ENCODE assay signal across 1 cellular context in genomic region chr17:72107100-72107499, GRCh38.
TF ChIP-seq lines count a peak whose summit lies in the region.

No MANE protein-coding gene starts in this region.

TF ChIP-seq in HepG2, 621 proteins besides CTCF, POLR2A, EP300 and RAD21 (continued from another document):
- TF ChIP-seq CREBL2 (CRISPR knock-in tag; IDR thresholded peaks at IDR 0.05; ENCODE audit: borderline replicate concordance): no peak
- no peak for TF ChIP-seq GATAD1 (CRISPR knock-in tag; IDR thresholded peaks at IDR 0.05)
- TF ChIP-seq PITX1 (CRISPR knock-in tag; IDR thresholded peaks at IDR 0.05): no peak
- no peak for TF ChIP-seq HDAC2 (CRISPR knock-in tag; IDR thresholded peaks at IDR 0.05)
- no peak for TF ChIP-seq ZBTB40 (IDR thresholded peaks at IDR 0.05)
- no peak for TF ChIP-seq ZBTB40 (CRISPR knock-in tag; IDR thresholded peaks at IDR 0.05)
- TF ChIP-seq CERS6 (CRISPR knock-in tag; IDR thresholded peaks at IDR 0.05): no peak
- no peak for TF ChIP-seq RXRA (CRISPR knock-in tag; IDR thresholded peaks at IDR 0.05)
- TF ChIP-seq ZNF652 (CRISPR knock-in tag; IDR thresholded peaks at IDR 0.05; ENCODE audit: borderline replicate concordance, low read depth): no peak
- TF ChIP-seq ZBTB7B (CRISPR knock-in tag; IDR thresholded peaks at IDR 0.05): no peak
- TF ChIP-seq ZNF382 (CRISPR knock-in tag; IDR thresholded peaks at IDR 0.05; ENCODE audit: borderline replicate concordance): no peak
- TF ChIP-seq HOXD1 (CRISPR knock-in tag; IDR thresholded peaks at IDR 0.05): no peak
- TF ChIP-seq HINFP (CRISPR knock-in tag; IDR thresholded peaks at IDR 0.05; ENCODE audit: low read depth): no peak
- TF ChIP-seq BRCA1 (CRISPR knock-in tag; IDR thresholded peaks at IDR 0.05): no peak
